8 cellular contexts compared by ENCODE assay signal in the genomic region with DNA sequence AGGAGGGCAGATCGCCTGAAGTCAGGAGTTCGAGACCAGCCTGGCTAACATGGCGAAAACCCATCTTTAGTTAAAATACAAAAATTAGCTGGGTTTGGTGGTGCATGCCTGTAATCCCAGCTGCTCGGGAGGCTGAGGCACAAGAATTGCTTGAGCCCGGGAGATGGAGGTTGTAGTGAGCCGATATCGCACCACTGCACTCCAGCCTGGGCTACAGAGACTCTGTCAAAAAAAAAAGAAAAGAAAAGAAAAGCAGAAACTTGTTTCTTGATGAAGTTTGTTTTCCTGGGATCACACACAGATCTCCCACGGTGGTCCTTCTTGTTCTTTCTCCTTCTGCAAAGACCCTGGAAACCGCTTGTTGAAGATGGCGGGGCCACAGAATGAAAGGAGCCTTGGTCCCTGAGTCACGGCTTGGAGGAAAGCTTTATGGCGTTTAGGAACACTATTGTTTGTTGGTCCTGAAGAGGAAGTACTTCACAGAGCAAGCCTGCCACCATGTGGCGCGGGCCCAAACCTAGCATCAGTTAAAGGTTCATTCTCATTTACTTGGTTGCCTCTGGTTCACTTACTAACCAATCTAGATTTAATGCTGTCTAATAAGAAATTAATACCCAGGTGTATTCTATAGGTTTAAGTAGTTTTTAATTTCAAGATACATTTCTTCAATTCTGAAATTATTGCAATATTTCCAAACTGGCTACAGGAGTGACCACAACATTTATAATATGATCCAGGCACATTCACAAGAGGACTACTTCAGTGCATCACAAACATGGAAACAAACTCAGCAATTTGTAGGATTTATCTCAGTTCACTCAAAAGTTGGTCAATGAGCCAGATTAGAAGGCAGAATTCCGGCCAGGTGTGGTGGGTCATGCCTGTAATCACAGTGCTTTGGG. TPM values are rescaled to one million over a fixed set of nuclear protein-coding genes. Genes with fewer than 3 reads are reported as not detected.
DNase-seq lines count a peak whose midpoint lies in the region; ATAC-seq and TF ChIP-seq lines count a peak whose summit lies in the region.

No MANE protein-coding gene starts in this region.

- H3K4me3 ChIP-seq in subcutaneous abdominal adipose tissue (ENCODE audit: low read depth in 1 of 5, low read length in 5 of 5), result peak overlapping the region; percentile 45 to 66 (median 57)

- H3K36me3 ChIP-seq in subcutaneous abdominal adipose tissue (ENCODE audit: control insufficient read depth in 5 of 5, insufficient read depth in 5 of 5, low read length in 5 of 5), result no peaks in the 10 kb centered on the region

- DNase-seq in GF-D8 (lab: John Stamatoyannopoulos, UW), result peak; percentile 82
- DNase-seq in HEK293T (ENCODE audit: extremely low spot score), result peak; percentile 79
- peak; percentile 85 for DNase-seq in MV-4-11 (lab: John Stamatoyannopoulos, UW)
- DNase-seq in SIG-M5 treated with dmso at 0.1 percent for 504 hours (lab: John Stamatoyannopoulos, UW; ENCODE audit: unreplicated experiment), result peak; percentile 92
- peak; percentile 40 for DNase-seq in activated gamma-delta T cell (lab: John Stamatoyannopoulos, UW)
- peak in 1 of 2 donors; percentile 66 for DNase-seq in foreskin keratinocyte
- DNase-seq in nucleus accumbens (lab: John Stamatoyannopoulos, UW), result peak; percentile 12 to 92 (median 70)

- H3K27ac ChIP-seq in foreskin keratinocyte (no peak overlapping the region), subcutaneous abdominal adipose tissue (ENCODE audit: low read depth, low read length) (no peak overlapping the region)

- no peaks in the 10 kb centered on the region for H3K4me1 ChIP-seq in foreskin keratinocyte
- H3K4me1 ChIP-seq in subcutaneous abdominal adipose tissue (ENCODE audit: control insufficient read depth in 5 of 5, insufficient read depth in 5 of 5, low read length in 5 of 5), result peaks cover 0 to 6% (median 5%) of the 10 kb centered on the region in 5 donors

- CTCF ChIA-PET in HEK293T (lab: Yijun Ruan, JAX), result interaction anchor here (0.6 to 0.8 kb wide), 2 partner anchors 326 to 1637 kb away, joined by 3 to 4 read pairs; no protein-coding TSS in a partner anchor

- no peaks in the 10 kb centered on the region for H3K9me3 ChIP-seq in subcutaneous abdominal adipose tissue (ENCODE audit: control insufficient read depth in 5 of 5, low read length in 5 of 5)

- ATAC-seq in foreskin keratinocyte, result peak; percentile 94

- POLR2A ChIA-PET in HEK293T (lab: Yijun Ruan, JAX), result no interaction called here

- peak overlapping the region in 2 of 5 donors; percentile 19 to 21 for H3K9ac ChIP-seq in subcutaneous abdominal adipose tissue (ENCODE audit: low read length in 5 of 5)

- no peaks in the 10 kb centered on the region for H3K27me3 ChIP-seq in foreskin keratinocyte
- H3K27me3 ChIP-seq in subcutaneous abdominal adipose tissue (ENCODE audit: control insufficient read depth in 5 of 5, insufficient read depth in 4 of 5, low read length in 5 of 5), result no peaks in the 10 kb centered on the region

- TF ChIP-seq CTCF in foreskin keratinocyte (conservative IDR thresholded peaks at IDR 0.05), result peak; percentile 96

TF ChIP-seq in HEK293T, 16 proteins besides CTCF, POLR2A, EP300 and RAD21:
- no peak for TF ChIP-seq FOXK2 (IDR thresholded peaks at IDR 0.05)
- no peak for TF ChIP-seq ELF4 (IDR thresholded peaks at IDR 0.05)
- TF ChIP-seq HDGF (IDR thresholded peaks at IDR 0.05; ENCODE audit: borderline replicate concordance), result no peak
- TF ChIP-seq ZNF384 (IDR thresholded peaks at IDR 0.05), result no peak
TF ChIP-seq in HEK293T: peak in this region for 0.

RNA-seq across cellular contexts. Expression of a gene that starts 21.3 kb away (rescaled TPM):
- total RNA-seq in foreskin keratinocyte, result 0.53 and 0.54 TPM in 2 replicates
- polyA plus RNA-seq in foreskin keratinocyte, result 0.46 and 0.57 TPM in 2 replicates

RNA-seq across cellular contexts. Expression of a gene that starts 21.6 kb away (rescaled TPM):
- 23.8 and 24.7 TPM in 2 replicates for total RNA-seq in foreskin keratinocyte
- 7.4 and 7.5 TPM in 2 replicates for polyA plus RNA-seq in foreskin keratinocyte
